8 cellular contexts compared by ENCODE assay signal in the genomic region with DNA sequence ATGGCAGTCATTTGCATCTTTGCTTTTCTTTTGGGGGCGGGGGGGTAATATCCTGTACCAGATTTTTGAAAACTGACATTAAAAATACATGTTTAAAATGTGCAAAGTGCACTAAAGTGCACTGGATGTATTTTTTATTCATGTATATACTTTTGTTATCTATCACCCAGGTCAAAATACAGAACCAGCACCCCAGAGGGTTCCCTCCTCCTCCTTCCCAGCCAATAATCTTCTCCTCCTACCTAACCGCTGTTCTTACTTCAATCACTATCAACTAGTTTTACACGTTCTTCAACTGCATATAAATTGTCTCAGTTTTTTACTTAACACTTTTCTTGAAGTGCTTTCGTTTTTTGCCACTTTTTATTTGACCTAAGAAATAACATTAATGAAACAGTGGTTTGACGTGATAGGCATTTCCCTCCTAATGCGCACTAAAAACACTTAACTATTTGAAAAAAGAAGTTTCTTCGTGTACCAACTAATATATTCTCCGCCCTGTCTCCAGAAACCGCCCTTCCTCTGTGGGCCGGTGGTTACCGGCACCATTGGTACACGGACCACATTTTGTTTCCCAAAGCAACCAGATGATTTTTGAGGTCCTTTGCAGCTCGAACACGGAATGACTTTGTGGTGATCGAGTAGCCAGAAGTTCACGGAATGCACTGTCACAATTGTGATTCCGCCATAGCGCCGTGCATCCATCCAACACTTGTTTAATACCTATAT. TPM values are rescaled to one million over a fixed set of nuclear protein-coding genes. Genes with fewer than 3 reads are reported as not detected.
A peak's percentile ranks its signal among the peaks of the same experiment; 100 is the strongest.
DNase-seq lines count a peak whose midpoint lies in the region; ATAC-seq, FAIRE-seq and TF ChIP-seq lines count a peak whose summit lies in the region.

No MANE protein-coding gene starts in this region.

- H3K4me1 Mint-ChIP-seq in brain, result peaks cover 35% of the 10 kb centered on the region
- H3K4me1 Mint-ChIP-seq in stimulated activated naive B cell treated with anti-CD40 and anti-IgM and Interleukin-4, amounts not matched to agents 10 μg/mL and 1 μg/mL and 100 μg/mL, for 72 hours, result peaks cover 30 to 50% of the 10 kb centered on the region in 2 donors

- no peaks in the 10 kb centered on the region for H3K9me3 ChIP-seq in SJSA1 (replicated peaks)

- H3K27ac ChIP-seq in SJSA1, result peak overlapping the region; percentile 27

- TF ChIP-seq CTCF in brain (conservative IDR thresholded peaks at IDR 0.05), result no peak

- peak overlapping the region; percentile 61 to 93 (median 76) for H3K27ac Mint-ChIP-seq in brain
- H3K27ac Mint-ChIP-seq in stimulated activated naive B cell treated with anti-CD40 and anti-IgM and Interleukin-4, amounts not matched to agents 10 μg/mL and 1 μg/mL and 100 μg/mL, for 72 hours, result peak overlapping the region; percentile 93

- H3K4me3 ChIP-seq in SJSA1, result peak overlapping the region; percentile 97

- H3K36me3 Mint-ChIP-seq in brain, result no peaks in the 10 kb centered on the region
- H3K36me3 Mint-ChIP-seq in stimulated activated naive B cell treated with anti-CD40 and anti-IgM and Interleukin-4, amounts not matched to agents 10 μg/mL and 1 μg/mL and 100 μg/mL, for 72 hours, result peaks cover 5 to 10% of the 10 kb centered on the region in 2 donors

- ATAC-seq in stimulated activated naive B cell treated with anti-CD40 and anti-IgM and Interleukin-4, amounts not matched to agents 10 μg/mL and 1 μg/mL and 100 μg/mL, for 72 hours (replicated peaks), result peak; percentile 12 to 17
- ATAC-seq in HG03108 (IDR thresholded peaks at IDR 0.05; ENCODE audit: unreplicated experiment), result no peak
- no peak for ATAC-seq in HG03439 (IDR thresholded peaks at IDR 0.05; ENCODE audit: unreplicated experiment)

- peak; percentile 57 for FAIRE-seq in GM18507 (lab: Jason Lieb, UNC)

- peaks cover 7% of the 10 kb centered on the region for H3K36me3 ChIP-seq in SJSA1

- peak overlapping the region; percentile 83 to 95 (median 92) for H3K4me3 Mint-ChIP-seq in brain
- peak overlapping the region; percentile 85 for H3K4me3 Mint-ChIP-seq in stimulated activated naive B cell treated with anti-CD40 and anti-IgM and Interleukin-4, amounts not matched to agents 10 μg/mL and 1 μg/mL and 100 μg/mL, for 72 hours

- H3K27me3 Mint-ChIP-seq in brain, result peaks cover 28% of the 10 kb centered on the region
- no peaks in the 10 kb centered on the region for H3K27me3 Mint-ChIP-seq in stimulated activated naive B cell treated with anti-CD40 and anti-IgM and Interleukin-4, amounts not matched to agents 10 μg/mL and 1 μg/mL and 100 μg/mL, for 72 hours

- no peaks in the 10 kb centered on the region for H3K27me3 ChIP-seq in SJSA1 (replicated peaks)

- no peaks in the 10 kb centered on the region for H3K9me3 Mint-ChIP-seq in brain
- H3K9me3 Mint-ChIP-seq in stimulated activated naive B cell treated with anti-CD40 and anti-IgM and Interleukin-4, amounts not matched to agents 10 μg/mL and 1 μg/mL and 100 μg/mL, for 72 hours, result no peaks in the 10 kb centered on the region

- DNase-seq in GM18507 (ENCODE audit: extremely low spot score, insufficient read length, low read depth) (no peak), SJSA1 (ENCODE audit: low read depth in 1 of 2, low spot score in 2 of 2) (no peak), lung microvascular endothelial cell (ENCODE audit: low read depth in 2 of 2) (peak; percentile 23 to 34), SKM-1 (lab: John Stamatoyannopoulos, UW; ENCODE audit: unreplicated experiment) (no peak)
- DNase-seq in stimulated activated naive B cell treated with anti-CD40 and anti-IgM and Interleukin-4, amounts not matched to agents 10 μg/mL and 1 μg/mL and 100 μg/mL, for 72 hours, result peak; percentile 27

- peaks cover 10% of the 10 kb centered on the region for H3K4me1 ChIP-seq in SJSA1 (replicated peaks)

RNA-seq across cellular contexts. Expression of gene AKAP13, which starts 0.8 kb away (rescaled TPM):
- 65.4 and 79.3 TPM in 2 replicates for total RNA-seq in SJSA1 (2014; rRNA removed; shearing (Covaris generic))
- polyA plus RNA-seq in brain (ENCODE audit: insufficient read depth, low read depth, low replicate concordance), result 31.8 TPM
- total RNA-seq in lung microvascular endothelial cell, result 44.4 and 50.3 TPM in 2 replicates

Comparison
In these comparisons a context has a peak if more than half of its experiments do, and no peak if none do; other contexts are left out.
1. DNase-seq: peak in lung microvascular endothelial cell (2 of 2) and stimulated activated naive B cell treated with anti-CD40 and anti-IgM and Interleukin-4, amounts not matched to agents 10 μg/mL and 1 μg/mL and 100 μg/mL, for 72 hours (single experiment); none in GM18507 (single experiment), SJSA1 (0 of 2) and SKM-1 (single experiment).
2. ATAC-seq: peak in stimulated activated naive B cell treated with anti-CD40 and anti-IgM and Interleukin-4, amounts not matched to agents 10 μg/mL and 1 μg/mL and 100 μg/mL, for 72 hours (2 of 2); none in HG03108 (single experiment) and HG03439 (single experiment).